Comparison of ENCODE assay signal across 1 cellular context in the genomic region with DNA sequence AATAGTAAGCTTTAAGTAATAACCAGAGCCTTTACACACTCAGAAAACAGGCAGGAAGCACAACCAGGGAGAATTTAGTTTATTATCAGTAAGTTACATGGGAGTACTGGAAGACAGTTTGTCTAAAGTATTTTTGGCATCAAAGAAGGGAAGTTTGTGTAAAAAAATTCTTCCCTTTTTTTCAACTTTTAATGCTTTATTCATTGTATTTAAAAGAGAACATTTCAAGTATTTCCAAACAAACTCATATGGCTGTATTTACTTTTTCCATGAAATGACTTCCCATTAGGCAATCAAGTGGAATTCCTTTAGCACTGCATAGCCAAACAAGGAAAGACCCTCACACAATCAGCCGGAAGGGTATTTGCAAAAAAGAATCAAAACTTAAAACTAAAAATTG.
TF ChIP-seq lines count a peak whose summit lies in the region.

No MANE protein-coding gene starts in this region.

TF ChIP-seq in WTC11, 78 proteins besides CTCF, POLR2A, EP300 and RAD21 (continued from another document):
- TF ChIP-seq, protein P1, sequence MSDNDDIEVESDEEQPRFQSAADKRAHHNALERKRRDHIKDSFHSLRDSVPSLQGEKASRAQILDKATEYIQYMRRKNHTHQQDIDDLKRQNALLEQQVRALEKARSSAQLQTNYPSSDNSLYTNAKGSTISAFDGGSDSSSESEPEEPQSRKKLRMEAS (CRISPR knock-in tag; IDR thresholded peaks at IDR 0.05): no peak
- TF ChIP-seq, protein P2, sequence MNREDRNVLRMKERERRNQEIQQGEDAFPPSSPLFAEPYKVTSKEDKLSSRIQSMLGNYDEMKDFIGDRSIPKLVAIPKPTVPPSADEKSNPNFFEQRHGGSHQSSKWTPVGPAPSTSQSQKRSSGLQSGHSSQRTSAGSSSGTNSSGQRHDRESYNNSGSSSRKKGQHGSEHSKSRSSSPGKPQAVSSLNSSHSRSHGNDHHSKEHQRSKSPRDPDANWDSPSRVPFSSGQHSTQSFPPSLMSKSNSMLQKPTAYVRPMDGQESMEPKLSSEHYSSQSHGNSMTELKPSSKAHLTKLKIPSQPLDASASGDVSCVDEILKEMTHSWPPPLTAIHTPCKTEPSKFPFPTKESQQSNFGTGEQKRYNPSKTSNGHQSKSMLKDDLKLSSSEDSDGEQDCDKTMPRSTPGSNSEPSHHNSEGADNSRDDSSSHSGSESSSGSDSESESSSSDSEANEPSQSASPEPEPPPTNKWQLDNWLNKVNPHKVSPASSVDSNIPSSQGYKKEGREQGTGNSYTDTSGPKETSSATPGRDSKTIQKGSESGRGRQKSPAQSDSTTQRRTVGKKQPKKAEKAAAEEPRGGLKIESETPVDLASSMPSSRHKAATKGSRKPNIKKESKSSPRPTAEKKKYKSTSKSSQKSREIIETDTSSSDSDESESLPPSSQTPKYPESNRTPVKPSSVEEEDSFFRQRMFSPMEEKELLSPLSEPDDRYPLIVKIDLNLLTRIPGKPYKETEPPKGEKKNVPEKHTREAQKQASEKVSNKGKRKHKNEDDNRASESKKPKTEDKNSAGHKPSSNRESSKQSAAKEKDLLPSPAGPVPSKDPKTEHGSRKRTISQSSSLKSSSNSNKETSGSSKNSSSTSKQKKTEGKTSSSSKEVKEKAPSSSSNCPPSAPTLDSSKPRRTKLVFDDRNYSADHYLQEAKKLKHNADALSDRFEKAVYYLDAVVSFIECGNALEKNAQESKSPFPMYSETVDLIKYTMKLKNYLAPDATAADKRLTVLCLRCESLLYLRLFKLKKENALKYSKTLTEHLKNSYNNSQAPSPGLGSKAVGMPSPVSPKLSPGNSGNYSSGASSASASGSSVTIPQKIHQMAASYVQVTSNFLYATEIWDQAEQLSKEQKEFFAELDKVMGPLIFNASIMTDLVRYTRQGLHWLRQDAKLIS (CRISPR knock-in tag; IDR thresholded peaks at IDR 0.05; ENCODE audit: borderline replicate concordance): no peak
- TF ChIP-seq, protein P3, sequence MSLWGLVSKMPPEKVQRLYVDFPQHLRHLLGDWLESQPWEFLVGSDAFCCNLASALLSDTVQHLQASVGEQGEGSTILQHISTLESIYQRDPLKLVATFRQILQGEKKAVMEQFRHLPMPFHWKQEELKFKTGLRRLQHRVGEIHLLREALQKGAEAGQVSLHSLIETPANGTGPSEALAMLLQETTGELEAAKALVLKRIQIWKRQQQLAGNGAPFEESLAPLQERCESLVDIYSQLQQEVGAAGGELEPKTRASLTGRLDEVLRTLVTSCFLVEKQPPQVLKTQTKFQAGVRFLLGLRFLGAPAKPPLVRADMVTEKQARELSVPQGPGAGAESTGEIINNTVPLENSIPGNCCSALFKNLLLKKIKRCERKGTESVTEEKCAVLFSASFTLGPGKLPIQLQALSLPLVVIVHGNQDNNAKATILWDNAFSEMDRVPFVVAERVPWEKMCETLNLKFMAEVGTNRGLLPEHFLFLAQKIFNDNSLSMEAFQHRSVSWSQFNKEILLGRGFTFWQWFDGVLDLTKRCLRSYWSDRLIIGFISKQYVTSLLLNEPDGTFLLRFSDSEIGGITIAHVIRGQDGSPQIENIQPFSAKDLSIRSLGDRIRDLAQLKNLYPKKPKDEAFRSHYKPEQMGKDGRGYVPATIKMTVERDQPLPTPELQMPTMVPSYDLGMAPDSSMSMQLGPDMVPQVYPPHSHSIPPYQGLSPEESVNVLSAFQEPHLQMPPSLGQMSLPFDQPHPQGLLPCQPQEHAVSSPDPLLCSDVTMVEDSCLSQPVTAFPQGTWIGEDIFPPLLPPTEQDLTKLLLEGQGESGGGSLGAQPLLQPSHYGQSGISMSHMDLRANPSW (CRISPR knock-in tag; conservative IDR thresholded peaks at IDR 0.05; ENCODE audit: low read depth): no peak
- TF ChIP-seq ZNF121 (CRISPR knock-in tag; IDR thresholded peaks at IDR 0.05): no peak
- TF ChIP-seq, protein P4, sequence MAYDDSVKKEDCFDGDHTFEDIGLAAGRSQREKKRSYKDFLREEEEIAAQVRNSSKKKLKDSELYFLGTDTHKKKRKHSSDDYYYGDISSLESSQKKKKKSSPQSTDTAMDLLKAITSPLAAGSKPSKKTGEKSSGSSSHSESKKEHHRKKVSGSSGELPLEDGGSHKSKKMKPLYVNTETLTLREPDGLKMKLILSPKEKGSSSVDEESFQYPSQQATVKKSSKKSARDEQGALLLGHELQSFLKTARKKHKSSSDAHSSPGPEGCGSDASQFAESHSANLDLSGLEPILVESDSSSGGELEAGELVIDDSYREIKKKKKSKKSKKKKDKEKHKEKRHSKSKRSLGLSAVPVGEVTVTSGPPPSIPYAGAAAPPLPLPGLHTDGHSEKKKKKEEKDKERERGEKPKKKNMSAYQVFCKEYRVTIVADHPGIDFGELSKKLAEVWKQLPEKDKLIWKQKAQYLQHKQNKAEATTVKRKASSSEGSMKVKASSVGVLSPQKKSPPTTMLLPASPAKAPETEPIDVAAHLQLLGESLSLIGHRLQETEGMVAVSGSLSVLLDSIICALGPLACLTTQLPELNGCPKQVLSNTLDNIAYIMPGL (CRISPR knock-in tag; IDR thresholded peaks at IDR 0.05): no peak
- TF ChIP-seq, protein P5, sequence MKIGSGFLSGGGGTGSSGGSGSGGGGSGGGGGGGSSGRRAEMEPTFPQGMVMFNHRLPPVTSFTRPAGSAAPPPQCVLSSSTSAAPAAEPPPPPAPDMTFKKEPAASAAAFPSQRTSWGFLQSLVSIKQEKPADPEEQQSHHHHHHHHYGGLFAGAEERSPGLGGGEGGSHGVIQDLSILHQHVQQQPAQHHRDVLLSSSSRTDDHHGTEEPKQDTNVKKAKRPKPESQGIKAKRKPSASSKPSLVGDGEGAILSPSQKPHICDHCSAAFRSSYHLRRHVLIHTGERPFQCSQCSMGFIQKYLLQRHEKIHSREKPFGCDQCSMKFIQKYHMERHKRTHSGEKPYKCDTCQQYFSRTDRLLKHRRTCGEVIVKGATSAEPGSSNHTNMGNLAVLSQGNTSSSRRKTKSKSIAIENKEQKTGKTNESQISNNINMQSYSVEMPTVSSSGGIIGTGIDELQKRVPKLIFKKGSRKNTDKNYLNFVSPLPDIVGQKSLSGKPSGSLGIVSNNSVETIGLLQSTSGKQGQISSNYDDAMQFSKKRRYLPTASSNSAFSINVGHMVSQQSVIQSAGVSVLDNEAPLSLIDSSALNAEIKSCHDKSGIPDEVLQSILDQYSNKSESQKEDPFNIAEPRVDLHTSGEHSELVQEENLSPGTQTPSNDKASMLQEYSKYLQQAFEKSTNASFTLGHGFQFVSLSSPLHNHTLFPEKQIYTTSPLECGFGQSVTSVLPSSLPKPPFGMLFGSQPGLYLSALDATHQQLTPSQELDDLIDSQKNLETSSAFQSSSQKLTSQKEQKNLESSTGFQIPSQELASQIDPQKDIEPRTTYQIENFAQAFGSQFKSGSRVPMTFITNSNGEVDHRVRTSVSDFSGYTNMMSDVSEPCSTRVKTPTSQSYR (CRISPR knock-in tag; IDR thresholded peaks at IDR 0.05): no peak
- TF ChIP-seq, protein P6, sequence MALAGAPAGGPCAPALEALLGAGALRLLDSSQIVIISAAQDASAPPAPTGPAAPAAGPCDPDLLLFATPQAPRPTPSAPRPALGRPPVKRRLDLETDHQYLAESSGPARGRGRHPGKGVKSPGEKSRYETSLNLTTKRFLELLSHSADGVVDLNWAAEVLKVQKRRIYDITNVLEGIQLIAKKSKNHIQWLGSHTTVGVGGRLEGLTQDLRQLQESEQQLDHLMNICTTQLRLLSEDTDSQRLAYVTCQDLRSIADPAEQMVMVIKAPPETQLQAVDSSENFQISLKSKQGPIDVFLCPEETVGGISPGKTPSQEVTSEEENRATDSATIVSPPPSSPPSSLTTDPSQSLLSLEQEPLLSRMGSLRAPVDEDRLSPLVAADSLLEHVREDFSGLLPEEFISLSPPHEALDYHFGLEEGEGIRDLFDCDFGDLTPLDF (CRISPR knock-in tag; IDR thresholded peaks at IDR 0.05): no peak
